8 cellular contexts compared by ENCODE assay signal in genomic region chr20:11891827-11892521, GRCh38. TPM values are rescaled to one million over a fixed set of nuclear protein-coding genes. Genes with fewer than 3 reads are reported as not detected.
A peak's percentile ranks its signal among the peaks of the same experiment; 100 is the strongest.
DNase-seq lines count a peak whose midpoint lies in the region; ATAC-seq and TF ChIP-seq lines count a peak whose summit lies in the region.

No MANE protein-coding gene starts in this region.

- H3K4me1 Mint-ChIP-seq in activated T-cell treated with anti-CD3 and anti-CD28 coated beads, Interleukin-2, amount 50 U/mL, for 72 hours (ENCODE audit: low read depth) = peaks cover 24% of the 10 kb centered on the region
- H3K4me1 Mint-ChIP-seq in nephron = peaks cover 52% of the 10 kb centered on the region

- H3K36me3 Mint-ChIP-seq in activated T-cell treated with anti-CD3 and anti-CD28 coated beads, Interleukin-2, amount 50 U/mL, for 72 hours (ENCODE audit: insufficient read depth in 2 of 2) = peaks cover 0 to 3% of the 10 kb centered on the region in 2 donors
- no peaks in the 10 kb centered on the region for H3K36me3 Mint-ChIP-seq in nephron (ENCODE audit: low read depth)

- H3K4me3 ChIP-seq in foreskin fibroblast (ENCODE audit: low read depth in 1 of 2, low read length in 2 of 2) (peak overlapping the region; percentile 59 to 80), upper lobe of left lung (peak overlapping the region; percentile 23 to 94 (median 79))

- peak; percentile 18 for DNase-seq in 8988T
- DNase-seq in NCI-H748 (lab: John Stamatoyannopoulos, UW; ENCODE audit: unreplicated experiment) = peak; percentile 97
- DNase-seq in activated T-cell treated with anti-CD3 and anti-CD28 coated beads, Interleukin-2, amount 50 U/mL, for 72 hours = peak; percentile 35 to 70
- DNase-seq in foreskin fibroblast = peak; percentile 68 to 86
- peak in 1 of 2 donors; percentile 77 for DNase-seq in upper lobe of left lung

- WGBS in upper lobe of left lung, 2 donors = 1% methylated on average over 16 of the region's 16 CpGs

- H3K36me3 ChIP-seq in upper lobe of left lung = no peaks in the 10 kb centered on the region

- TF ChIP-seq POLR2A in upper lobe of left lung (IDR thresholded peaks at IDR 0.05) = no peak

- ATAC-seq in GM18499 (IDR thresholded peaks at IDR 0.05; ENCODE audit: insufficient read depth, unreplicated experiment) = peak; percentile 47
- ATAC-seq in HG03378 (IDR thresholded peaks at IDR 0.05; ENCODE audit: unreplicated experiment) = peak; percentile 54
- ATAC-seq in activated T-cell treated with anti-CD3 and anti-CD28 coated beads, Interleukin-2, amount 50 U/mL, for 72 hours (replicated peaks in 1 of 2) = peak; percentile 58 to 62
- peak; percentile 47 to 52 for ATAC-seq in upper lobe of left lung (ENCODE audit: low FRiP score in 2 of 2)

- H3K27me3 ChIP-seq in upper lobe of left lung = no peaks in the 10 kb centered on the region

- peaks cover 16% of the 10 kb centered on the region for H3K27me3 Mint-ChIP-seq in activated T-cell treated with anti-CD3 and anti-CD28 coated beads, Interleukin-2, amount 50 U/mL, for 72 hours (ENCODE audit: low read depth)
- no peaks in the 10 kb centered on the region for H3K27me3 Mint-ChIP-seq in nephron (ENCODE audit: low read depth)

- H3K27ac ChIP-seq in upper lobe of left lung = peak overlapping the region; percentile 88 to 93 (median 90)

- H3K4me1 ChIP-seq in upper lobe of left lung = peaks cover 10 to 19% (median 16%) of the 10 kb centered on the region in 4 donors

- TF ChIP-seq EP300 in upper lobe of left lung (IDR thresholded peaks at IDR 0.05) = no peak

- peak overlapping the region; percentile 81 to 86 for H3K4me3 Mint-ChIP-seq in activated T-cell treated with anti-CD3 and anti-CD28 coated beads, Interleukin-2, amount 50 U/mL, for 72 hours
- peak overlapping the region; percentile 90 to 94 (median 92) for H3K4me3 Mint-ChIP-seq in nephron

- TF ChIP-seq CTCF in foreskin fibroblast (IDR thresholded peaks at IDR 0.05; ENCODE audit: low read depth, low read length) = no peak
- no peak for TF ChIP-seq CTCF in nephron (IDR thresholded peaks at IDR 0.05; ENCODE audit: unreplicated experiment in 3 of 3)
- TF ChIP-seq CTCF in upper lobe of left lung (IDR thresholded peaks at IDR 0.05) = no peak

- peaks cover 0 to 3% of the 10 kb centered on the region in 2 donors for H3K9me3 Mint-ChIP-seq in activated T-cell treated with anti-CD3 and anti-CD28 coated beads, Interleukin-2, amount 50 U/mL, for 72 hours
- H3K9me3 Mint-ChIP-seq in nephron = no peaks in the 10 kb centered on the region

- H3K9me3 ChIP-seq in upper lobe of left lung = no peaks in the 10 kb centered on the region

- peak overlapping the region; percentile 24 for H3K27ac Mint-ChIP-seq in activated T-cell treated with anti-CD3 and anti-CD28 coated beads, Interleukin-2, amount 50 U/mL, for 72 hours
- H3K27ac Mint-ChIP-seq in nephron = peak overlapping the region; percentile 89 to 99 (median 95)

RNA-seq across cellular contexts. Expression of gene BTBD3, which starts 25.7 kb away (rescaled TPM):
- 1 to 10 TPM; 4.6 to 9.4 TPM for total RNA-seq in activated T-cell treated with anti-CD3 and anti-CD28 coated beads, Interleukin-2, amount 50 U/mL, for 72 hours
- total RNA-seq in upper lobe of left lung = 10 to 100 TPM; 17.9 to 47.7 (median 25.1) TPM
